In genomic region chr2:182715121-182715895, GRCh38 we compare ENCODE assay signal across 1 cellular context.
TF ChIP-seq lines count a peak whose summit lies in the region.

No MANE protein-coding gene starts in this region.

TF ChIP-seq in GM23338, 12 proteins besides CTCF, POLR2A, EP300 and RAD21 (continued from another document):
- no peak for TF ChIP-seq ETS1 (IDR thresholded peaks at IDR 0.05)
